In the genomic region with DNA sequence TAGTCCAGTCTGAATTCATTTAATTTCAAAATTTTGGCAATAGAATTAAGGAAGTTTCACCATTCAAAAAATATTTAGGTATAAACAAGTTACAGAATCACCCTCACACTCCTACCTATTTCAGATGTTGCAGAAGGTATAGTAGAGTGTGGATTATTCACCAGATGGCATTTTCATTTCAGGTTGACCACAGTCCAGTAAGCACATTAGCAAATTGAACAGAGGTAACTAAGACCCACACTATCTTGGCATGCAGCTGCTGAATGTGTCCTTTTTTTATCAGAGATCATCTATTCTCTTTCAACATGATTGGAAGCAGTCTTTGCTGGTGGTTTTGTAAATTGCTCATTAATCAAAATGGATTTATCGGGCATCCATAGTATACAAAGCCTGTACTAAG, we compare ENCODE assay signal across 26 cellular contexts.
"Had no signal": no experiment of that assay in that cellular context is flagged by ENCODE, and none has a peak within 500 bp of the region (broad histone marks: within the 10 kb centered on the region; RNA-seq: fewer than 3 reads in every experiment).

No MANE protein-coding gene starts in this region.

- H3K4me1 ChIP-seq: breast epithelium, gastroesophageal sphincter, testis, vagina had no signal

- H3K27me3 Mint-ChIP-seq: activated CD4-positive, alpha-beta T cell treated with anti-CD3 and anti-CD28 coated beads, Interleukin-2, amount 10 ng/mL, durations not matched to agents 24 days and 14 days; activated CD8-positive, alpha-beta memory T cell treated with anti-CD3 and anti-CD28 coated beads, Interleukin-2, amount 10 ng/mL, durations not matched to agents 7 days and 5 days; activated CD8-positive, alpha-beta T cell treated with anti-CD3 and anti-CD28 coated beads for 36 hours; central memory CD8-positive, alpha-beta T cell; stimulated activated naive B cell treated with anti-CD40 and anti-IgM and Interleukin-4, amounts not matched to agents 10 μg/mL and 1 μg/mL and 100 μg/mL, for 72 hours; type B pancreatic cell had no signal

- DNase-seq: activated CD4-positive, alpha-beta T cell treated with anti-CD3 and anti-CD28 coated beads, Interleukin-2, amount 10 ng/mL, durations not matched to agents 24 days and 14 days; activated CD8-positive, alpha-beta memory T cell treated with anti-CD3 and anti-CD28 coated beads, Interleukin-2, amount 10 ng/mL, durations not matched to agents 7 days and 5 days; activated CD8-positive, alpha-beta T cell treated with anti-CD3 and anti-CD28 coated beads for 36 hours; activated gamma-delta T cell treated with Interleukin-2 at 50 U/mL for 16 hours; activated T-cell treated with anti-CD3 and anti-CD28 coated beads for 4 hours; aorta; head of caudate nucleus; hypothalamus; left ventricle myocardium superior; midbrain; natural killer cell; stimulated activated CD4-positive, alpha-beta T cell treated with anti-CD3 and anti-CD28 coated beads, Interleukin-2, amount 100 ng/mL, for 48 hours; stimulated activated CD8-positive, alpha-beta memory T cell treated with anti-CD3 and anti-CD28 coated beads, Interleukin-4, amount 100 ng/mL, for 48 hours; stimulated activated naive B cell treated with anti-CD40 and anti-IgM and Interleukin-4, amounts not matched to agents 10 μg/mL and 1 μg/mL and 100 μg/mL, for 72 hours; T-helper 9 cell; testis had no signal

- H3K36me3 Mint-ChIP-seq: activated CD8-positive, alpha-beta memory T cell treated with anti-CD3 and anti-CD28 coated beads, Interleukin-2, amount 10 ng/mL, durations not matched to agents 7 days and 5 days; activated naive CD4-positive, alpha-beta T cell treated with anti-CD3 and anti-CD28 coated beads, Interleukin-2, amount 50 U/mL, for 72 hours; stimulated activated naive B cell treated with anti-CD40 and anti-IgM and Interleukin-4, amounts not matched to agents 10 μg/mL and 1 μg/mL and 100 μg/mL, for 72 hours; type B pancreatic cell had no signal

- H3K4me1 Mint-ChIP-seq: activated CD4-positive, alpha-beta T cell treated with anti-CD3 and anti-CD28 coated beads, Interleukin-2, amount 10 ng/mL, durations not matched to agents 24 days and 14 days; activated CD8-positive, alpha-beta memory T cell treated with anti-CD3 and anti-CD28 coated beads, Interleukin-2, amount 10 ng/mL, durations not matched to agents 7 days and 5 days; central memory CD8-positive, alpha-beta T cell; natural killer cell; stimulated activated naive B cell treated with anti-CD40 and anti-IgM and Interleukin-4, amounts not matched to agents 10 μg/mL and 1 μg/mL and 100 μg/mL, for 72 hours had no signal

- H3K27me3 ChIP-seq: breast epithelium, gastroesophageal sphincter, testis, vagina had no signal

- H3K27ac Mint-ChIP-seq: activated CD4-positive, alpha-beta T cell treated with anti-CD3 and anti-CD28 coated beads, Interleukin-2, amount 10 ng/mL, durations not matched to agents 24 days and 14 days; activated CD8-positive, alpha-beta memory T cell treated with anti-CD3 and anti-CD28 coated beads, Interleukin-2, amount 10 ng/mL, durations not matched to agents 7 days and 5 days; activated CD8-positive, alpha-beta T cell treated with anti-CD3 and anti-CD28 coated beads for 36 hours; activated naive CD4-positive, alpha-beta T cell treated with anti-CD3 and anti-CD28 coated beads, Interleukin-2, amount 50 U/mL, for 72 hours; activated T-helper 1 cell treated with anti-CD3 and anti-CD28 coated beads, Interleukin-12 subunit alpha, Interleukin-12 subunit beta, Interleukin-2, Interleukin-4 antibody, amounts not matched to agents 30 ng/mL and 10 ng/mL and 1 ng/mL, durations not matched to agents 14 hours and 24 hours and 36 hours; natural killer cell; progenitor cell of endocrine pancreas; stimulated activated naive B cell treated with anti-CD40 and anti-IgM and Interleukin-4, amounts not matched to agents 10 μg/mL and 1 μg/mL and 100 μg/mL, for 72 hours; type B pancreatic cell had no signal

- H3K27ac ChIP-seq: breast epithelium, coronary artery, epithelial cell of prostate, gastroesophageal sphincter, testis, vagina had no signal

- H3K4me3 Mint-ChIP-seq: activated CD4-positive, alpha-beta T cell treated with anti-CD3 and anti-CD28 coated beads, Interleukin-2, amount 10 ng/mL, durations not matched to agents 24 days and 14 days; activated CD8-positive, alpha-beta memory T cell treated with anti-CD3 and anti-CD28 coated beads, Interleukin-2, amount 10 ng/mL, durations not matched to agents 7 days and 5 days; activated CD8-positive, alpha-beta T cell treated with anti-CD3 and anti-CD28 coated beads for 36 hours; activated T-helper 1 cell treated with anti-CD3 and anti-CD28 coated beads, Interleukin-12 subunit alpha, Interleukin-12 subunit beta, Interleukin-2, Interleukin-4 antibody, amounts not matched to agents 30 ng/mL and 10 ng/mL and 1 ng/mL, durations not matched to agents 14 hours and 24 hours and 36 hours; central memory CD8-positive, alpha-beta T cell; natural killer cell; stimulated activated naive B cell treated with anti-CD40 and anti-IgM and Interleukin-4, amounts not matched to agents 10 μg/mL and 1 μg/mL and 100 μg/mL, for 72 hours; type B pancreatic cell had no signal

- H3K4me3 ChIP-seq: breast epithelium, coronary artery, gastroesophageal sphincter, testis, vagina had no signal

- H3K9me3 ChIP-seq: breast epithelium, testis, vagina had no signal

- H3K36me3 ChIP-seq: breast epithelium, gastroesophageal sphincter, vagina had no signal
